In the genomic region with DNA sequence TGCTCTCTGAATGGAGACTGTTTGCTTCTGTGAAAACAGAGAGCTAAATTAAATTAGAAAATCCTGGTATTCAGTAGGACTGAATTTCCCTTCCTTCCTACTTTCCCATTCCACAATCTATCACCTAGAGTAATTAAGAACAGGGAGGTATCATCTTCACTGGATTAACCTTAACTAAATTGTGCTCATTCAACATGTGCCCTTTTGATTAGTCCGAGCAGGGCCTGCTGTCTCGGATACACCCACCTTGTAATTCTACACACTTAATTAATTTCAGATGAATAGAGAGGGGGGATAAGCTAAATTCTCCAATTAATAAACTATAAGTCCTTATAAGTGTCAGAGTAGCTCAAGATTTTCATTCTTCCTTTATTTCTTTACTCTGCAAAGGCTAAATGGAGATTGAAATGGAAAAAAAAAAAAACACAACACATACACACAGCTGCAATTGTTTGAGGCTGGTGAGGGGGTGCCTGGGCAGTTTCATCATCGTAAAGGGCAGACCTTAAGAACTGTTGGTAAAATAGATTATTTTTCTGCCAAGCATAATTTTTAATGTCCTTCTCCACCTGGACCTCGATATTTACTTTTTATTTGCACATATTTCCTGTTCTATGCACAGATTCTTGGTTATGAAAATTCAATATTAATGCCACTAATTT, we compare ENCODE assay signal across 20 cellular contexts.
"Had no signal": no experiment of that assay in that cellular context is flagged by ENCODE, and none has a peak within 500 bp of the region (broad histone marks: within the 10 kb centered on the region; RNA-seq: fewer than 3 reads in every experiment).

No MANE protein-coding gene starts in this region.

- H3K4me3 ChIP-seq: ascending aorta, breast epithelium, lower lobe of right lung, skin epidermis, transverse colon had no signal

- ATAC-seq: activated CD4-positive, alpha-beta T cell treated with anti-CD3 and anti-CD28 coated beads for 36 hours; left cardiac atrium; lower lobe of right lung had no signal

- H3K4me1 ChIP-seq: breast epithelium had no signal

- DNase-seq: activated CD4-positive, alpha-beta memory T cell treated with anti-CD3 and anti-CD28 coated beads, Interleukin-2, amount 10 ng/mL, durations not matched to agents 7 days and 5 days; activated CD4-positive, alpha-beta T cell treated with anti-CD3 and anti-CD28 coated beads for 36 hours; activated naive CD4-positive, alpha-beta T cell treated with anti-CD3 and anti-CD28 coated beads, Interleukin-2, amount 10 ng/mL, durations not matched to agents 7 days and 5 days; activated T-cell treated with anti-CD3 and anti-CD28 coated beads, Interleukin-2, amount 50 U/mL, for 24 hours; effector memory CD4-positive, alpha-beta T cell; foreskin melanocyte; immature natural killer cell; left cardiac atrium; lower lobe of right lung; naive B cell; retina; stimulated activated CD4-positive, alpha-beta T cell treated with anti-CD3 and anti-CD28 coated beads, Interleukin-15, amount 100 ng/mL, for 24 hours; stimulated activated CD4-positive, alpha-beta T cell treated with anti-CD3 and anti-CD28 coated beads, Interleukin-4, amount 100 ng/mL, for 24 hours; stimulated activated naive CD4-positive, alpha-beta T cell treated with Interleukin-2 at 50 U/mL for 16 hours; transverse colon had no signal

- H3K27ac Mint-ChIP-seq: activated CD4-positive, alpha-beta memory T cell treated with anti-CD3 and anti-CD28 coated beads, Interleukin-2, amount 10 ng/mL, durations not matched to agents 7 days and 5 days; activated CD4-positive, alpha-beta T cell treated with anti-CD3 and anti-CD28 coated beads for 36 hours; activated naive CD4-positive, alpha-beta T cell treated with anti-CD3 and anti-CD28 coated beads, Interleukin-2, amount 10 ng/mL, durations not matched to agents 7 days and 5 days; activated T-cell treated with anti-CD3 and anti-CD28 coated beads, Interleukin-2, amount 50 U/mL, for 24 hours; dendritic cell treated with granulocyte-macrophage colony-stimulating factor and Interleukin-4, amounts not matched to agents 40 ng/mL and 50 ng/mL, for 4 days; immature natural killer cell had no signal

- H3K4me3 Mint-ChIP-seq: activated CD4-positive, alpha-beta memory T cell treated with anti-CD3 and anti-CD28 coated beads, Interleukin-2, amount 10 ng/mL, durations not matched to agents 7 days and 5 days; activated CD4-positive, alpha-beta T cell treated with anti-CD3 and anti-CD28 coated beads for 36 hours; activated naive CD4-positive, alpha-beta T cell treated with anti-CD3 and anti-CD28 coated beads, Interleukin-2, amount 10 ng/mL, durations not matched to agents 7 days and 5 days; activated T-cell treated with anti-CD3 and anti-CD28 coated beads, Interleukin-2, amount 50 U/mL, for 24 hours; dendritic cell treated with granulocyte-macrophage colony-stimulating factor and Interleukin-4, amounts not matched to agents 40 ng/mL and 50 ng/mL, for 4 days; immature natural killer cell; naive B cell had no signal

- H3K27me3 ChIP-seq: ascending aorta had no signal

- H3K9me3 Mint-ChIP-seq: activated CD4-positive, alpha-beta memory T cell treated with anti-CD3 and anti-CD28 coated beads, Interleukin-2, amount 10 ng/mL, durations not matched to agents 7 days and 5 days; activated naive CD4-positive, alpha-beta T cell treated with anti-CD3 and anti-CD28 coated beads, Interleukin-2, amount 10 ng/mL, durations not matched to agents 7 days and 5 days; activated T-cell treated with anti-CD3 and anti-CD28 coated beads, Interleukin-2, amount 50 U/mL, for 24 hours; dendritic cell treated with granulocyte-macrophage colony-stimulating factor and Interleukin-4, amounts not matched to agents 40 ng/mL and 50 ng/mL, for 4 days; immature natural killer cell; naive B cell had no signal

- H3K36me3 Mint-ChIP-seq: activated naive CD4-positive, alpha-beta T cell treated with anti-CD3 and anti-CD28 coated beads, Interleukin-2, amount 10 ng/mL, durations not matched to agents 7 days and 5 days; immature natural killer cell; naive B cell had no signal

- H3K27ac ChIP-seq: ascending aorta, breast epithelium, lower lobe of right lung, neutrophil, skin epidermis, transverse colon had no signal

- H3K9me3 ChIP-seq: ascending aorta, breast epithelium, lower lobe of right lung, neutrophil, transverse colon had no signal

- H3K36me3 ChIP-seq: ascending aorta, breast epithelium, lower lobe of right lung, neutrophil, transverse colon had no signal
